11 cellular contexts compared by ENCODE assay signal in the genomic region with DNA sequence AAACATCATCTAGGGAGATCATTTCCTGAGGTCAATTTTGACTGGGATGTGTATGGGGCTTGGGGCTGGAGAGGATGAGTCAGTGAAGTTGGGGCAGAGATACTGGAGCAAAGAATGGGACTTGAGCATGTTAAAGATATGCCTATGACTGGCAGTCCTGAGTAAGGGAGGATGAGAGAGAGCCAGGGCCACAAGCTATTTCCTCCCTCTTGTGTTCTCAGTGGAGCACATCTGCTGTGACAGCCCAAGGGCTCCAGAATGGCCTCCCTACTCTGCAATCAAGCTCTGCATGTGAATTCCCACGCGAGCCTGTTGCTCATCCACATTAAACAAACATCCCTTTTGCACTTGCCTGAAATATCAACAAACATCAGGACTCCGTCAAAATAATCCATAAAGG. TPM values are rescaled to one million over a fixed set of nuclear protein-coding genes. Genes with fewer than 3 reads are reported as not detected.
A peak's percentile ranks its signal among the peaks of the same experiment; 100 is the strongest.
DNase-seq lines count a peak whose midpoint lies in the region; ATAC-seq, FAIRE-seq and TF ChIP-seq lines count a peak whose summit lies in the region.
"Had no signal": no experiment of that assay in that cellular context is flagged by ENCODE, and none has a peak within 500 bp of the region (broad histone marks: within the 10 kb centered on the region; RNA-seq: fewer than 3 reads in every experiment).

No MANE protein-coding gene starts in this region.

- H3K9me3 ChIP-seq in prostate gland: no peaks in the 10 kb centered on the region

- 51% methylated on average over 3 of the region's 3 CpGs for WGBS in prostate gland

- H3K36me3 ChIP-seq in prostate gland: no peaks in the 10 kb centered on the region

- H3K4me3 ChIP-seq in fibroblast of the aortic adventitia (ENCODE audit: low read depth, low read length) (no peak overlapping the region), prostate gland (no peak overlapping the region)

- H3K27me3 ChIP-seq in prostate gland (replicated peaks; ENCODE audit: insufficient read depth): no peaks in the 10 kb centered on the region

- DNase-seq in H54 (ENCODE audit: insufficient read length, low spot score) (peak; percentile 26), OCI-M1 (lab: John Stamatoyannopoulos, UW) (peak; percentile 63), fibroblast of the aortic adventitia (ENCODE audit: low read depth) (peak; percentile 49), sciatic nerve (ENCODE audit: low spot score) (no peak), prostate gland (ENCODE audit: low spot score) (no peak)
- DNase-seq in effector CD8-positive, alpha-beta T cell (lab: John Stamatoyannopoulos, UW): no peak
- DNase-seq: activated gamma-delta T cell treated with Interleukin-2 at 50 U/mL for 16 hours, MM.1S, right cardiac atrium, substantia nigra had no signal

- H3K4me1 ChIP-seq in prostate gland (replicated peaks): peaks cover 3% of the 10 kb centered on the region

- no peak for TF ChIP-seq CTCF in fibroblast of the aortic adventitia (IDR thresholded peaks at IDR 0.05; ENCODE audit: insufficient read depth, low read length)
- TF ChIP-seq CTCF in prostate gland (IDR thresholded peaks at IDR 0.05): no peak

- ATAC-seq in sciatic nerve (peak; percentile 20), HG02885 (IDR thresholded peaks at IDR 0.05; ENCODE audit: poor library complexity, unreplicated experiment) (no peak)

- TF ChIP-seq POLR2A in H54 (IDR thresholded peaks at IDR 0.05; ENCODE audit: low read depth, low read length): no peak
- no peak for TF ChIP-seq POLR2A in prostate gland (IDR thresholded peaks at IDR 0.05)

- H3K27ac ChIP-seq in prostate gland: no peak overlapping the region

- FAIRE-seq in H54 (lab: Jason Lieb, UNC): peak; percentile 55

- intact Hi-C loops in sciatic nerve (cut with DNase I) (no loop called here), prostate gland (cut with DNase I) (no loop called here)

RNA-seq across cellular contexts. Expression of a gene that starts 9.3 kb away (rescaled TPM):
- total RNA-seq in fibroblast of the aortic adventitia (ENCODE audit: low replicate concordance): 0.09 and 0.25 TPM in 2 replicates
- 0.67 TPM for total RNA-seq in sciatic nerve
- total RNA-seq in prostate gland: 1 to 10 TPM in 1 of 2 donors, under 1 TPM in 1; 0.05 to 1.4 TPM

RNA-seq across cellular contexts. Expression of a gene that starts 31.8 kb away (rescaled TPM):
- 68.9 and 83.4 TPM in 2 replicates for total RNA-seq in fibroblast of the aortic adventitia (ENCODE audit: low replicate concordance)
- 71.4 TPM for total RNA-seq in sciatic nerve
- total RNA-seq in prostate gland: 100 to 1,000 TPM in 1 of 2 donors, 10 to 100 TPM in 1; 71.4 to 116 TPM

RNA-seq across cellular contexts. Expression of a gene that starts 32.2 kb away (rescaled TPM):
- total RNA-seq in fibroblast of the aortic adventitia (ENCODE audit: low replicate concordance): 14.9 and 49.3 TPM in 2 replicates
- total RNA-seq in sciatic nerve: 30.0 TPM
- total RNA-seq in prostate gland: 100 to 1,000 TPM in 1 of 2 donors, 10 to 100 TPM in 1; 78.9 to 169 TPM

Comparison
In these comparisons a context has a peak if more than half of its experiments do, and no peak if none do; other contexts are left out.
1. DNase-seq: peak in H54 (single experiment), OCI-M1 (single experiment) and fibroblast of the aortic adventitia (single experiment); none in sciatic nerve (single experiment), effector CD8-positive, alpha-beta T cell (single experiment) and prostate gland (single experiment).